1 cellular context compared by ENCODE assay signal in genomic region chr4:186651181-186651603, GRCh38.
TF ChIP-seq lines count a peak whose summit lies in the region.

No MANE protein-coding gene starts in this region.

TF ChIP-seq in GM23338, 12 proteins besides CTCF, POLR2A, EP300 and RAD21 (continued from another document):
- TF ChIP-seq ZNF462 (CRISPR knock-in tag; IDR thresholded peaks at IDR 0.05) = no peak
- TF ChIP-seq POLR2AphosphoS5 (IDR thresholded peaks at IDR 0.05; ENCODE audit: low read depth) = no peak
- no peak for TF ChIP-seq EZH2 (IDR thresholded peaks at IDR 0.05; ENCODE audit: low read depth, unreplicated experiment)
- TF ChIP-seq STAT1 (IDR thresholded peaks at IDR 0.05; ENCODE audit: unreplicated experiment) = no peak
- TF ChIP-seq CREB1 (CRISPR knock-in tag; IDR thresholded peaks at IDR 0.05; ENCODE audit: low read depth) = no peak
- TF ChIP-seq NANOG (IDR thresholded peaks at IDR 0.05; ENCODE audit: borderline replicate concordance) = no peak
- no peak for TF ChIP-seq EZH2phosphoT487 (IDR thresholded peaks at IDR 0.05; ENCODE audit: unreplicated experiment)
- no peak for TF ChIP-seq ETS1 (IDR thresholded peaks at IDR 0.05)
TF ChIP-seq in GM23338: peak in this region for 0.
